17 cellular contexts compared by ENCODE assay signal in genomic region chr13:51050021-51050886, GRCh38.
A peak's percentile ranks its signal among the peaks of the same experiment; 100 is the strongest.
DNase-seq lines count a peak whose midpoint lies in the region; ATAC-seq and TF ChIP-seq lines count a peak whose summit lies in the region.
"Had no signal": no experiment of that assay in that cellular context is flagged by ENCODE, and none has a peak within 500 bp of the region (broad histone marks: within the 10 kb centered on the region; RNA-seq: fewer than 3 reads in every experiment).

No MANE protein-coding gene starts in this region.

- no peaks in the 10 kb centered on the region for H3K4me1 Mint-ChIP-seq in osteocyte (ENCODE audit: unreplicated experiment)
- H3K4me1 Mint-ChIP-seq: B cell had no signal

- dilution Hi-C loops in IMR-90 (cut with HindIII; ENCODE audit: low sequenced_read_pairs, unreplicated experiment) = no loop called here

- CTCF ChIA-PET in IMR-90 (lab: Yijun Ruan, JAX) = interaction anchor here (0.7 kb wide), 1 partner anchor 511 kb away, joined by 3 read pairs; no protein-coding TSS in a partner anchor

- no peaks in the 10 kb centered on the region for H3K36me3 ChIP-seq in IMR-90 (ENCODE audit: control insufficient read depth, insufficient read depth, low read length)
- H3K36me3 ChIP-seq: BLaER1, HAP-1 had no signal

- peak overlapping the region; percentile 38; the same call in 1 of the 2 replicates for H3K4me2 ChIP-seq in IMR-90 (ENCODE audit: low read depth, low read length)
- H3K4me2 ChIP-seq: BLaER1 had no signal

- H3K9ac ChIP-seq in IMR-90 (ENCODE audit: low read depth, low read length) = no peak overlapping the region
- H3K9ac ChIP-seq: BLaER1 had no signal

- peaks cover 44% of the 10 kb centered on the region for H3K27me3 ChIP-seq in IMR-90 (ENCODE audit: control insufficient read depth, insufficient read depth, low read length)
- H3K27me3 ChIP-seq: BLaER1 had no signal

- no peaks in the 10 kb centered on the region; the same call in 1 of the 2 replicates for H3K9me3 ChIP-seq in IMR-90 (ENCODE audit: control insufficient read depth, insufficient read depth, low read length)
- H3K9me3 ChIP-seq: BLaER1, Caco-2, HAP-1 had no signal

- no peak overlapping the region for H2BK5ac ChIP-seq in IMR-90 (ENCODE audit: low read depth, low read length, poor library complexity, severe bottlenecking)

- no peak overlapping the region for H4K5ac ChIP-seq in IMR-90 (ENCODE audit: low read depth, low read length)

- no TSS peak for BruUV-seq in IMR-90 (replicated peaks; lab: Mats Ljungman, UMichigan)

- H3K14ac ChIP-seq in IMR-90 (replicated peaks; ENCODE audit: low read depth, low read length) = no peak overlapping the region

- H3K4me1 ChIP-seq in IMR-90 (ENCODE audit: control insufficient read depth, insufficient read depth, low read length) = peaks cover 5% of the 10 kb centered on the region; the same call in 1 of the 2 replicates
- H3K4me1 ChIP-seq: Caco-2, HAP-1 had no signal

- intact Hi-C loops in IMR-90 (cut with micrococcal nuclease) = loop anchor here (5.0 kb wide), 1 partner anchor 1073 kb away; no protein-coding TSS in a partner anchor

- no peak for TF ChIP-seq RAD21 in IMR-90 (IDR thresholded peaks at IDR 0.05; ENCODE audit: low read length)

- no peaks in the 10 kb centered on the region for H4K20me1 ChIP-seq in IMR-90 (ENCODE audit: insufficient read depth, low read length)
- H4K20me1 ChIP-seq: BLaER1 had no signal

- no peak overlapping the region for H2AK5ac ChIP-seq in IMR-90 (ENCODE audit: low read depth, low read length)

- H3K4me3 ChIP-seq in IMR-90 (ENCODE audit: insufficient read depth, low read depth, low read length) = no peak overlapping the region
- H3K4me3 ChIP-seq: BLaER1, HAP-1 had no signal

- no peak overlapping the region for H2AFZ ChIP-seq in IMR-90 (replicated peaks; ENCODE audit: low read length, poor library complexity)

- H4K8ac ChIP-seq in IMR-90 (ENCODE audit: low read depth in 2 of 2, low read length in 2 of 2) = no peak overlapping the region

- peak; percentile 91 for ATAC-seq in IMR-90 (ENCODE audit: low read depth)
- no peak for ATAC-seq in HG03039 (IDR thresholded peaks at IDR 0.05; ENCODE audit: unreplicated experiment)
- ATAC-seq: CD8-positive, alpha-beta T cell had no signal

- H3K36me3 Mint-ChIP-seq in osteocyte (ENCODE audit: unreplicated experiment) = no peaks in the 10 kb centered on the region
- H3K36me3 Mint-ChIP-seq: CD4-positive, CD25-positive, alpha-beta regulatory T cell; CD8-positive, alpha-beta T cell had no signal

- no peak overlapping the region for H3K23ac ChIP-seq in IMR-90 (ENCODE audit: low read depth, low read length)

- H3K9me3 Mint-ChIP-seq in osteocyte (ENCODE audit: unreplicated experiment) = no peaks in the 10 kb centered on the region
- H3K9me3 Mint-ChIP-seq: CD4-positive, CD25-positive, alpha-beta regulatory T cell; CD8-positive, alpha-beta T cell; HFFc6 had no signal

- 10% methylated on average over 1 of the region's 15 CpGs; no CpG with 5 or more reads in 1 of the 2 experiments for WGBS in IMR-90 (ENCODE audit: extremely low coverage in 2 of 2, insufficient read length in 1 of 2), 2 experiments

- no peak overlapping the region for H4K91ac ChIP-seq in IMR-90 (ENCODE audit: insufficient read depth, low read depth, low read length)

- H3K79me1 ChIP-seq in IMR-90 (ENCODE audit: low read depth in 1 of 2, low read length in 2 of 2) = no peaks in the 10 kb centered on the region

- peaks cover 15% of the 10 kb centered on the region for H3K27me3 Mint-ChIP-seq in osteocyte (ENCODE audit: unreplicated experiment)
- H3K27me3 Mint-ChIP-seq: CD4-positive, CD25-positive, alpha-beta regulatory T cell had no signal

- DNase-seq in IMR-90 (peak; percentile 40), ecto neural progenitor cell (ENCODE audit: low spot score) (peak; percentile 17), fibroblast of peridontal ligament (ENCODE audit: extremely low read depth) (peak; percentile 57), osteocyte (ENCODE audit: extremely low spot score, unreplicated experiment) (peak; percentile 57), dermis blood vessel endothelial cell (no peak), NCI-H82 (lab: John Stamatoyannopoulos, UW) (no peak)
- DNase-seq: Caco-2; CD4-positive, CD25-positive, alpha-beta regulatory T cell; CD8-positive, alpha-beta T cell; DMS153; GOT3; HFFc6 had no signal

- H3K56ac ChIP-seq in IMR-90 (ENCODE audit: extremely low read depth, insufficient read depth, low read length) = no peak overlapping the region

- no peak overlapping the region for H3K27ac ChIP-seq in IMR-90 (ENCODE audit: insufficient read depth, low read length)
- H3K27ac ChIP-seq: BLaER1, C4-2B had no signal

- no peak overlapping the region for H3K4ac ChIP-seq in IMR-90 (ENCODE audit: low read depth, low read length)

- no peak overlapping the region; the same call in 1 of the 2 replicates for H3K18ac ChIP-seq in IMR-90 (ENCODE audit: low read depth, low read length)

- no peak overlapping the region for H3K4me3 Mint-ChIP-seq in osteocyte (ENCODE audit: unreplicated experiment)
- H3K4me3 Mint-ChIP-seq: B cell; CD4-positive, CD25-positive, alpha-beta regulatory T cell; CD8-positive, alpha-beta T cell; HFFc6 had no signal

- POLR2A ChIA-PET in IMR-90 (lab: Charles Lee; ENCODE audit: unreplicated experiment) = no interaction called here

- in situ Hi-C loops in IMR-90 (cut with MboI; ENCODE audit: low sequenced_read_pairs) = loop anchor here (25.0 kb wide), 1 partner anchor 1388 kb away; no protein-coding TSS in a partner anchor

- H2BK20ac ChIP-seq in IMR-90 (ENCODE audit: low read depth, low read length) = no peak overlapping the region

- H2BK15ac ChIP-seq in IMR-90 (ENCODE audit: low read depth, low read length) = no peak overlapping the region

- no peak for TF ChIP-seq CTCF in IMR-90 (conservative IDR thresholded peaks at IDR 0.05; ENCODE audit: low read depth, low read length)
- no peak for TF ChIP-seq CTCF in osteocyte (IDR thresholded peaks at IDR 0.05)

- H3K27ac Mint-ChIP-seq in osteocyte (ENCODE audit: unreplicated experiment) = no peak overlapping the region
- H3K27ac Mint-ChIP-seq: B cell; CD4-positive, CD25-positive, alpha-beta regulatory T cell; CD8-positive, alpha-beta T cell; HFFc6 had no signal

- no peak for TF ChIP-seq POLR2A in IMR-90 (IDR thresholded peaks at IDR 0.05; ENCODE audit: low read depth, low read length)

- H2AK9ac ChIP-seq in IMR-90 (replicated peaks; ENCODE audit: low read depth, low read length, poor library complexity) = no peak overlapping the region

- no peak overlapping the region for H2BK120ac ChIP-seq in IMR-90 (ENCODE audit: low read depth, low read length)

- H3K9me1 ChIP-seq in IMR-90 (ENCODE audit: insufficient read depth, low read length) = no peaks in the 10 kb centered on the region

TF ChIP-seq in IMR-90, 13 proteins besides CTCF, POLR2A, EP300 and RAD21:
- TF ChIP-seq ELK1 (IDR thresholded peaks at IDR 0.05; ENCODE audit: borderline replicate concordance, low read depth, low read length) = no peak
- no peak for TF ChIP-seq RCOR1 (IDR thresholded peaks at IDR 0.05; ENCODE audit: insufficient replicate concordance, low read length)
- no peak for TF ChIP-seq CHD1 (IDR thresholded peaks at IDR 0.05; ENCODE audit: low read depth, low read length)
- no peak for TF ChIP-seq USF2 (IDR thresholded peaks at IDR 0.05; ENCODE audit: low read depth, low read length)
- TF ChIP-seq RFX5 (IDR thresholded peaks at IDR 0.05; ENCODE audit: low read depth, low read length) = no peak
- no peak for TF ChIP-seq NFE2L2 (IDR thresholded peaks at IDR 0.05; ENCODE audit: low read depth, low read length)
- TF ChIP-seq MAZ (IDR thresholded peaks at IDR 0.05; ENCODE audit: borderline replicate concordance, low read depth, low read length) = no peak
- no peak for TF ChIP-seq MXI1 (IDR thresholded peaks at IDR 0.05; ENCODE audit: borderline replicate concordance, low read depth, low read length)
- no peak for TF ChIP-seq FOS (IDR thresholded peaks at IDR 0.05; ENCODE audit: low read depth, low read length)
- no peak for TF ChIP-seq MAFK (IDR thresholded peaks at IDR 0.05; ENCODE audit: low read depth, low read length)
- TF ChIP-seq SMC3 (IDR thresholded peaks at IDR 0.05; ENCODE audit: low read depth, low read length) = no peak

Comparison
In these comparisons a context has a peak if more than half of its experiments do, and no peak if none do; other contexts are left out.
1. DNase-seq: peak in IMR-90 (single experiment), ecto neural progenitor cell (single experiment), fibroblast of peridontal ligament (single experiment) and osteocyte (single experiment); none in dermis blood vessel endothelial cell (single experiment) and NCI-H82 (single experiment).